In the genomic region with DNA sequence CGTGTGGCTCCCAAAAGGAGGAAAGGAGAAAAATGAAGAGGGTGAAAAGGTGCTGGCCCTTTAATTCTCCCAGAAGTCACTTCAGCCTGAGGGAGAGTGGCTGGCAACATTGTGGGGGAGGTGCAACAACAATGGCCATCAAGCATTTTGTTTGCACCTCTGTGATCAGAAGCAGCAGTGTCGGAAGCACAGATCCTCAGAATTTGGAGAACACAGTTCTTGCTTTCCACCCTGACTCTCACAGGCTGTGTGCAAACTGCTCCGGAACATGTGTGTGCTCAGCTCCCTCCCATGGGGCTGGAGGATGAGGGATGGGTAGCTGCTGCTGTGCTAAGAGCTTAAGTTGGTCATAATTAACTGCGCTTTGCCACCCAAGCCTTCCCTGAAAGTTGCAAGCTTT, we compare ENCODE assay signal across 12 cellular contexts.
DNase-seq lines count a peak whose midpoint lies in the region; ATAC-seq and TF ChIP-seq lines count a peak whose summit lies in the region.
"Had no signal": no experiment of that assay in that cellular context is flagged by ENCODE, and none has a peak within 500 bp of the region (broad histone marks: within the 10 kb centered on the region; RNA-seq: fewer than 3 reads in every experiment).

No MANE protein-coding gene starts in this region.

- BruUV-seq in PC-9 (replicated peaks; lab: Mats Ljungman, UMichigan), result no TSS peak

- H3K79me2 ChIP-seq in PC-9 (ENCODE audit: low read depth), result no peaks in the 10 kb centered on the region
- H3K79me2 ChIP-seq in trophoblast cell (ENCODE audit: control insufficient read depth, insufficient read depth, low read length, poor library complexity), result no peaks in the 10 kb centered on the region

- H3K36me3 ChIP-seq in PC-9 (ENCODE audit: low read depth) (no peaks in the 10 kb centered on the region), trophoblast cell (ENCODE audit: control insufficient read depth in 1 of 2, insufficient read depth in 2 of 2, low read length in 2 of 2) (no peaks in the 10 kb centered on the region)

- H3K4me1 ChIP-seq in PC-9 (replicated peaks; ENCODE audit: insufficient read depth) (no peaks in the 10 kb centered on the region), foreskin keratinocyte (no peaks in the 10 kb centered on the region), trophoblast cell (ENCODE audit: control insufficient read depth in 1 of 2, insufficient read depth in 2 of 2, low read length in 2 of 2) (peaks cover 7 to 12% of the 10 kb centered on the region in 2 experiments)

- H3K14ac ChIP-seq in trophoblast cell (ENCODE audit: low read length), result peak overlapping the region; percentile 23

- CTCF ChIA-PET in PC-9 (lab: Charles Lee), result no interaction called here

- ATAC-seq in foreskin keratinocyte (peak; percentile 18), HG03354 (IDR thresholded peaks at IDR 0.05; ENCODE audit: poor library complexity, severe bottlenecking, unreplicated experiment) (no peak)
- ATAC-seq: activated CD4-positive, alpha-beta T cell treated with anti-CD3 and anti-CD28 coated beads for 36 hours had no signal

- H3K23ac ChIP-seq in trophoblast cell (ENCODE audit: low read length), result no peak overlapping the region

- H3K9ac ChIP-seq in trophoblast cell (ENCODE audit: low read length), result peak overlapping the region; percentile 6

- intact Hi-C loops in PC-9 (cut with micrococcal nuclease; ENCODE audit: unreplicated experiment), result no loop called here

- WGBS in trophoblast cell (ENCODE audit: extremely low coverage, insufficient coverage, insufficient read length), result no CpG with 5 or more reads among the region's 4 CpGs

- no peak overlapping the region for H3K4ac ChIP-seq in trophoblast cell (ENCODE audit: low read depth, low read length)

- no peak for TF ChIP-seq CTCF in PC-9 (conservative IDR thresholded peaks at IDR 0.05)
- TF ChIP-seq CTCF in foreskin keratinocyte (conservative IDR thresholded peaks at IDR 0.05), result no peak

- no peak overlapping the region for H3K18ac ChIP-seq in trophoblast cell (ENCODE audit: low read length)

- H3K9me3 ChIP-seq in PC-9 (ENCODE audit: insufficient read depth, low read depth), result no peaks in the 10 kb centered on the region
- H3K9me3 ChIP-seq in trophoblast cell (ENCODE audit: insufficient read depth, low read depth, low read length), result no peaks in the 10 kb centered on the region

- H3K4me3 ChIP-seq in PC-9, result no peak overlapping the region
- H3K4me3 ChIP-seq in trophoblast cell (ENCODE audit: low read depth, low read length), result peak overlapping the region; percentile 45

- peak overlapping the region; percentile 49 for H4K12ac ChIP-seq in trophoblast cell (ENCODE audit: low read depth, low read length)

- H3K27me3 ChIP-seq in PC-9 (ENCODE audit: insufficient read depth, low read depth), result 0 out of 2 replicates have a peak, but pooled peaks cover 2% of the 10 kb centered on the region
- no peaks in the 10 kb centered on the region for H3K27me3 ChIP-seq in foreskin keratinocyte
- H3K27me3 ChIP-seq in trophoblast cell (ENCODE audit: insufficient read depth, low read length), result no peaks in the 10 kb centered on the region

- H3K27ac ChIP-seq in PC-9 (no peak overlapping the region), foreskin keratinocyte (no peak overlapping the region), trophoblast cell (ENCODE audit: low read depth, low read length) (peak overlapping the region; percentile 82)

- peak overlapping the region; percentile 56 for H4K91ac ChIP-seq in trophoblast cell (ENCODE audit: low read depth, low read length)

- DNase-seq in EH (ENCODE audit: low read depth), result peak; percentile 40
- DNase-seq in PC-9, result no peak
- DNase-seq in foreskin keratinocyte, result no peak
- DNase-seq in trophoblast cell, result no peak
- DNase-seq in hepatic stellate cell (ENCODE audit: low spot score), result no peak
- no peak for DNase-seq in NCI-H510A treated with DMSO at 0.1 percent for 48 hours (lab: John Stamatoyannopoulos, UW)
- DNase-seq in GDM1 (lab: John Stamatoyannopoulos, UW), result no peak
- DNase-seq: activated CD4-positive, alpha-beta T cell treated with anti-CD3 and anti-CD28 coated beads for 36 hours; activated naive CD4-positive, alpha-beta T cell; dermis blood vessel endothelial cell; NCI-H1694 treated with DMSO at 0.1 percent for 48 hours had no signal

- H2AFZ ChIP-seq in PC-9 (peak overlapping the region; percentile 62; the same call in 1 of the 2 replicates), trophoblast cell (ENCODE audit: insufficient read depth, low read length, poor library complexity) (peak overlapping the region; percentile 69)

- 0 out of 2 replicates have a peak, but pooled peaks cover 3% of the 10 kb centered on the region for H4K20me1 ChIP-seq in PC-9 (ENCODE audit: insufficient read depth)

- no peaks in the 10 kb centered on the region for H3F3A ChIP-seq in PC-9 (ENCODE audit: insufficient read depth, low read depth)

- H4K8ac ChIP-seq in trophoblast cell (ENCODE audit: low read depth, low read length), result peak overlapping the region; percentile 61

- POLR2A ChIA-PET in PC-9 (lab: Charles Lee; ENCODE audit: unreplicated experiment), result no interaction called here

- no peak overlapping the region for H2BK12ac ChIP-seq in trophoblast cell (ENCODE audit: low read length)

- no peak overlapping the region for H2BK5ac ChIP-seq in trophoblast cell (ENCODE audit: low read depth, low read length, poor library complexity)

- H3K4me2 ChIP-seq in PC-9 (peak overlapping the region; percentile 13; the same call in 1 of the 2 replicates), trophoblast cell (ENCODE audit: low read length) (peak overlapping the region; percentile 54)

- H3K79me1 ChIP-seq in trophoblast cell (ENCODE audit: low read length), result peaks cover 10% of the 10 kb centered on the region

- H2BK120ac ChIP-seq in trophoblast cell (ENCODE audit: insufficient read depth, low read length, poor library complexity), result peak overlapping the region; percentile 20

- no peaks in the 10 kb centered on the region for H3K9me2 ChIP-seq in PC-9 (ENCODE audit: insufficient read depth)

- H2AK5ac ChIP-seq in trophoblast cell (ENCODE audit: low read length), result no peak overlapping the region
